Comparison of ENCODE assay signal across 26 cellular contexts in genomic region chr2:105139556-105140236, GRCh38.
DNase-seq lines count a peak whose midpoint lies in the region; ATAC-seq, FAIRE-seq and TF ChIP-seq lines count a peak whose summit lies in the region.
"Had no signal": no experiment of that assay in that cellular context is flagged by ENCODE, and none has a peak within 500 bp of the region (broad histone marks: within the 10 kb centered on the region; RNA-seq: fewer than 3 reads in every experiment).

No MANE protein-coding gene starts in this region.

- no peaks in the 10 kb centered on the region for H3K9me3 ChIP-seq in astrocyte (ENCODE audit: insufficient read depth, low read depth, low read length)
- H3K9me3 ChIP-seq: HAP-1, Peyer's patch had no signal

- peaks cover 9% of the 10 kb centered on the region for H3K27me3 Mint-ChIP-seq in astrocyte (ENCODE audit: low read depth, unreplicated experiment)
- peaks cover 20% of the 10 kb centered on the region for H3K27me3 Mint-ChIP-seq in endothelial cell (ENCODE audit: unreplicated experiment)

- H3K4me2 ChIP-seq in astrocyte (ENCODE audit: low read length) = peak overlapping the region; percentile 21

- H3K4me1 Mint-ChIP-seq in astrocyte (ENCODE audit: low read depth, unreplicated experiment) = peaks cover 10% of the 10 kb centered on the region
- peaks cover 3% of the 10 kb centered on the region for H3K4me1 Mint-ChIP-seq in endothelial cell (ENCODE audit: unreplicated experiment)

- H3K79me2 ChIP-seq in astrocyte (ENCODE audit: insufficient read depth, low read length) = no peaks in the 10 kb centered on the region

- H3K27me3 ChIP-seq in astrocyte (ENCODE audit: insufficient read depth, low read length) = peaks cover 4% of the 10 kb centered on the region
- H3K27me3 ChIP-seq: Peyer's patch had no signal

- peak; percentile 47 for DNase-seq in NCI-H82 (lab: John Stamatoyannopoulos, UW)
- DNase-seq in NCI-H82 treated with DMSO at 0.1 percent for 48 hours (lab: John Stamatoyannopoulos, UW; ENCODE audit: unreplicated experiment) = no peak
- DNase-seq in astrocyte (ENCODE audit: low read depth) = peak; percentile 65
- peak; percentile 10 for DNase-seq in glomerular visceral epithelial cell (ENCODE audit: extremely low spot score)
- no peak for DNase-seq in activated T-cell treated with anti-CD3 and anti-CD28 coated beads, Interleukin-2, amount 50 U/mL, for 48 hours
- no peak for DNase-seq in GM19240 (ENCODE audit: insufficient read length, low spot score)
- DNase-seq in endothelial cell (ENCODE audit: low spot score) = no peak
- DNase-seq: AML-193; C1 segment of cervical spinal cord; Calu3; CD8-positive, alpha-beta T cell; DMS153; GDM1; KG1; NCI-H1105; NCI-H146; NCI-H2029; NCI-H2227 treated with DMSO at 0.1 percent for 48 hours; NCI-H510A treated with DMSO at 0.1 percent for 48 hours; NCI-H774; Peyer's patch had no signal

- H3K36me3 Mint-ChIP-seq in astrocyte (ENCODE audit: low read depth, unreplicated experiment) = no peaks in the 10 kb centered on the region
- no peaks in the 10 kb centered on the region for H3K36me3 Mint-ChIP-seq in endothelial cell (ENCODE audit: low read depth, unreplicated experiment)
- H3K36me3 Mint-ChIP-seq: CD8-positive, alpha-beta T cell had no signal

- no peak for FAIRE-seq in astrocyte (lab: Jason Lieb, UNC)

- H3K9me3 Mint-ChIP-seq in astrocyte (ENCODE audit: unreplicated experiment) = peaks cover 2% of the 10 kb centered on the region
- no peaks in the 10 kb centered on the region for H3K9me3 Mint-ChIP-seq in endothelial cell (ENCODE audit: unreplicated experiment)
- H3K9me3 Mint-ChIP-seq: CD8-positive, alpha-beta T cell had no signal

- no peaks in the 10 kb centered on the region for H3K36me3 ChIP-seq in astrocyte (ENCODE audit: insufficient read depth, low read length)
- H3K36me3 ChIP-seq: HAP-1, Peyer's patch had no signal

- H3K4me1 ChIP-seq in astrocyte (ENCODE audit: insufficient read depth, low read length) = peaks cover 3% of the 10 kb centered on the region
- H3K4me1 ChIP-seq: HAP-1, Peyer's patch had no signal

- no peak overlapping the region for H3K4me3 ChIP-seq in astrocyte (ENCODE audit: insufficient read depth, low read depth, low read length)
- H3K4me3 ChIP-seq: HAP-1, Peyer's patch had no signal

- no peak for ATAC-seq in GM19452 (IDR thresholded peaks at IDR 0.05; ENCODE audit: unreplicated experiment)
- ATAC-seq: CD8-positive, alpha-beta T cell; Right ventricle myocardium inferior had no signal

- no peak overlapping the region for H3K9ac ChIP-seq in astrocyte (ENCODE audit: low read length)

- H2AFZ ChIP-seq in astrocyte (ENCODE audit: low read depth, low read length) = no peak overlapping the region

- no peak overlapping the region for H3K27ac Mint-ChIP-seq in astrocyte (ENCODE audit: unreplicated experiment)
- H3K27ac Mint-ChIP-seq in endothelial cell (ENCODE audit: unreplicated experiment) = no peak overlapping the region
- H3K27ac Mint-ChIP-seq: CD8-positive, alpha-beta T cell had no signal

- H3K27ac ChIP-seq in astrocyte (ENCODE audit: low read depth, low read length) = no peak overlapping the region
- H3K27ac ChIP-seq: 22Rv1, HL-60, Peyer's patch had no signal

- H3K4me3 Mint-ChIP-seq in astrocyte (ENCODE audit: unreplicated experiment) (no peak overlapping the region), endothelial cell (ENCODE audit: unreplicated experiment) (no peak overlapping the region)
- H3K4me3 Mint-ChIP-seq: CD8-positive, alpha-beta T cell had no signal

- no peaks in the 10 kb centered on the region for H4K20me1 ChIP-seq in astrocyte (ENCODE audit: insufficient read depth, low read length)

- TF ChIP-seq CTCF in astrocyte (IDR thresholded peaks at IDR 0.05; ENCODE audit: insufficient read depth, low read depth, low read length) (no peak), endothelial cell (IDR thresholded peaks at IDR 0.05; ENCODE audit: unreplicated experiment) (no peak)

Comparison
In these comparisons a context has a peak if more than half of its experiments do, and no peak if none do; other contexts are left out.
1. DNase-seq: peak in NCI-H82 (single experiment), astrocyte (single experiment) and glomerular visceral epithelial cell (single experiment); none in NCI-H82 treated with DMSO at 0.1 percent for 48 hours (single experiment), activated T-cell treated with anti-CD3 and anti-CD28 coated beads, Interleukin-2, amount 50 U/mL, for 48 hours (0 of 2), GM19240 (single experiment) and endothelial cell (single experiment).